Comparison of ENCODE assay signal across 29 cellular contexts in genomic region chr4:78811034-78811433, GRCh38.
"Had no signal": no experiment of that assay in that cellular context is flagged by ENCODE, and none has a peak within 500 bp of the region (broad histone marks: within the 10 kb centered on the region; RNA-seq: fewer than 3 reads in every experiment).

No MANE protein-coding gene starts in this region.

- H3K27ac Mint-ChIP-seq: activated CD4-positive, alpha-beta T cell treated with anti-CD3 and anti-CD28 coated beads, Interleukin-2, amount 10 ng/mL, durations not matched to agents 24 days and 14 days; activated CD8-positive, alpha-beta memory T cell treated with anti-CD3 and anti-CD28 coated beads, Interleukin-2, amount 10 ng/mL, durations not matched to agents 7 days and 5 days; activated naive CD4-positive, alpha-beta T cell treated with anti-CD3 and anti-CD28 coated beads, Interleukin-2, amount 50 U/mL, for 24 hours; activated T-cell treated with anti-CD3 and anti-CD28 coated beads, Interleukin-2, amount 50 U/mL, for 24 hours; activated T-helper 1 cell treated with anti-CD3 and anti-CD28 coated beads, Interleukin-12 subunit alpha, Interleukin-12 subunit beta, Interleukin-2, Interleukin-4 antibody, amounts not matched to agents 30 ng/mL and 10 ng/mL and 1 ng/mL, durations not matched to agents 14 hours and 24 hours and 36 hours; T-helper 2 cell treated with Interferon-gamma antibody and Interleukin-4, amounts not matched to agents 5 μg/mL and 100 μg/mL, for 36 hours had no signal

- DNase-seq: activated CD4-positive, alpha-beta T cell treated with anti-CD3 and anti-CD28 coated beads, Interleukin-2, amount 10 ng/mL, durations not matched to agents 24 days and 14 days; activated CD4-positive, alpha-beta T cell treated with anti-CD3 and anti-CD28 coated beads, Interleukin-2, amount 50 U/mL, for 48 hours; activated CD4-positive, CD25-positive, alpha-beta regulatory T cell treated with anti-CD3 and anti-CD28 coated beads, Interleukin-2, amount 50 U/mL, for 72 hours; activated CD8-positive, alpha-beta memory T cell treated with anti-CD3 and anti-CD28 coated beads, Interleukin-2, amount 10 ng/mL, durations not matched to agents 7 days and 5 days; activated effector memory CD4-positive, alpha-beta T cell treated with Interleukin-2 at 50 U/mL for 16 hours; activated naive CD4-positive, alpha-beta T cell; activated T-cell treated with anti-CD3 and anti-CD28 coated beads, Interleukin-2, amount 50 U/mL, for 24 hours; amniotic stem cell; body of pancreas; central memory CD4-positive, alpha-beta T cell; KG1; NCI-H1092; NCI-H1436; NCI-H1694 treated with DMSO at 0.1 percent for 48 hours; NCI-H2029 treated with DMSO at 0.1 percent for 48 hours; NCI-H345; NCI-H510A treated with DMSO at 0.1 percent for 48 hours; NCI-H69; NK-92 treated with Interleukin-12 subunit alpha and Interleukin-12 subunit beta, amount 100 ng/mL, for 24 hours; Peyer's patch; SHP77; SW 1271 had no signal

- H3K9me3 ChIP-seq: body of pancreas, SJSA1 had no signal

- H3K36me3 ChIP-seq: ascending aorta, Peyer's patch, SJSA1 had no signal

- H3K4me1 Mint-ChIP-seq: activated CD8-positive, alpha-beta memory T cell treated with anti-CD3 and anti-CD28 coated beads, Interleukin-2, amount 10 ng/mL, durations not matched to agents 7 days and 5 days had no signal

- H3K4me3 Mint-ChIP-seq: activated CD4-positive, alpha-beta T cell treated with anti-CD3 and anti-CD28 coated beads, Interleukin-2, amount 10 ng/mL, durations not matched to agents 24 days and 14 days; activated CD8-positive, alpha-beta memory T cell treated with anti-CD3 and anti-CD28 coated beads, Interleukin-2, amount 10 ng/mL, durations not matched to agents 7 days and 5 days; activated naive CD4-positive, alpha-beta T cell treated with anti-CD3 and anti-CD28 coated beads, Interleukin-2, amount 50 U/mL, for 24 hours; activated T-cell treated with anti-CD3 and anti-CD28 coated beads, Interleukin-2, amount 50 U/mL, for 24 hours; activated T-helper 1 cell treated with anti-CD3 and anti-CD28 coated beads, Interleukin-12 subunit alpha, Interleukin-12 subunit beta, Interleukin-2, Interleukin-4 antibody, amounts not matched to agents 30 ng/mL and 10 ng/mL and 1 ng/mL, durations not matched to agents 14 hours and 24 hours and 36 hours; T-helper 2 cell treated with Interferon-gamma antibody and Interleukin-4, amounts not matched to agents 5 μg/mL and 100 μg/mL, for 36 hours; WTC11 had no signal

- H3K4me3 ChIP-seq: ascending aorta, body of pancreas, Peyer's patch, SJSA1 had no signal

- H3K4me1 ChIP-seq: ascending aorta, body of pancreas had no signal

- H3K27me3 Mint-ChIP-seq: activated CD4-positive, alpha-beta T cell treated with anti-CD3 and anti-CD28 coated beads, Interleukin-2, amount 10 ng/mL, durations not matched to agents 24 days and 14 days; activated CD8-positive, alpha-beta memory T cell treated with anti-CD3 and anti-CD28 coated beads, Interleukin-2, amount 10 ng/mL, durations not matched to agents 7 days and 5 days; activated naive CD4-positive, alpha-beta T cell treated with anti-CD3 and anti-CD28 coated beads, Interleukin-2, amount 50 U/mL, for 24 hours; activated T-cell treated with anti-CD3 and anti-CD28 coated beads, Interleukin-2, amount 50 U/mL, for 24 hours had no signal

- H3K27me3 ChIP-seq: ascending aorta, body of pancreas, Peyer's patch, SJSA1 had no signal

- H3K27ac ChIP-seq: ascending aorta, body of pancreas, Peyer's patch, SJSA1 had no signal

- ATAC-seq: activated CD8-positive, alpha-beta memory T cell treated with anti-CD3 and anti-CD28 coated beads, Interleukin-2, amount 10 ng/mL, durations not matched to agents 7 days and 5 days; body of pancreas; SK-N-SH treated with all-trans-retinoic acid at 6 μM for 48 hours had no signal
